In genomic region chr9:122029898-122030297, GRCh38 we compare ENCODE assay signal across 28 cellular contexts.
DNase-seq lines count a peak whose midpoint lies in the region; ATAC-seq and TF ChIP-seq lines count a peak whose summit lies in the region.
"Had no signal": no experiment of that assay in that cellular context is flagged by ENCODE, and none has a peak within 500 bp of the region (broad histone marks: within the 10 kb centered on the region; RNA-seq: fewer than 3 reads in every experiment).

No MANE protein-coding gene starts in this region.

- in situ Hi-C loops in Caki2 (cut with HindIII; ENCODE audit: low pct_unique_long_range_greater_than_20kb, low sequenced_read_pairs), result no loop called here

- POLR2A ChIA-PET in RWPE1 (lab: Yijun Ruan, JAX; ENCODE audit: low non-redundant PET), result no interaction called here

- ATAC-seq in stimulated activated naive CD8-positive, alpha-beta T cell treated with anti-CD3 and anti-CD28 coated beads, Interleukin-15, Interleukin-2, amounts not matched to agents 100 U/mL and 50 U/mL, for 24 hours, result no peak
- no peak for ATAC-seq in HG02759 (IDR thresholded peaks at IDR 0.05; ENCODE audit: unreplicated experiment)
- ATAC-seq in HG02970 (IDR thresholded peaks at IDR 0.05; ENCODE audit: low FRiP score, unreplicated experiment), result no peak
- ATAC-seq: activated T-cell treated with anti-CD3 and anti-CD28 coated beads, Interleukin-2, amount 50 U/mL, for 72 hours; effector memory CD8-positive, alpha-beta T cell; mucosa of descending colon; stimulated activated effector memory CD8-positive, alpha-beta T cell treated with anti-CD3 and anti-CD28 coated beads, Interleukin-12 subunit alpha, Interleukin-12 subunit beta, amount 100 ng/mL, for 72 hours had no signal

- TF ChIP-seq CTCF in RWPE1 (conservative IDR thresholded peaks at IDR 0.05; ENCODE audit: low read depth), result no peak

- DNase-seq in Caki2 (ENCODE audit: low read depth), result peak; percentile 27
- DNase-seq in HK-2 (ENCODE audit: unreplicated experiment), result peak; percentile 16
- peak; percentile 13 for DNase-seq in SW480 (ENCODE audit: low spot score)
- peak; percentile 8 for DNase-seq in kidney glomerular epithelial cell (lab: John Stamatoyannopoulos, UW)
- DNase-seq in stimulated activated naive CD8-positive, alpha-beta T cell treated with anti-CD3 and anti-CD28 coated beads, Interleukin-15, Interleukin-2, amounts not matched to agents 100 U/mL and 50 U/mL, for 24 hours, result no peak
- no peak for DNase-seq in RWPE1 (ENCODE audit: low spot score)
- DNase-seq: activated CD4-positive, alpha-beta T cell treated with anti-CD3 and anti-CD28 coated beads, Interleukin-2, amount 10 ng/mL, durations not matched to agents 7 days and 5 days; activated naive CD4-positive, alpha-beta T cell treated with anti-CD3 and anti-CD28 coated beads, Interleukin-2, amount 10 ng/mL, durations not matched to agents 7 days and 5 days; activated T-cell treated with anti-CD3 and anti-CD28 coated beads, Interleukin-2, amount 50 U/mL, for 72 hours; amygdala; Calu3; effector memory CD8-positive, alpha-beta T cell; islet precursor cell; mucosa of descending colon; NCI-H1436 treated with DMSO at 0.1 percent for 48 hours; NCI-H2171; NCI-H524 treated with DMSO at 0.1 percent for 48 hours; Peyer's patch; spleen; stimulated activated CD4-positive, alpha-beta T cell treated with anti-CD3 and anti-CD28 coated beads, Interleukin-2, amount 100 ng/mL, for 48 hours; T-helper 2 cell had no signal

- CTCF ChIA-PET in RWPE1 (lab: Yijun Ruan, JAX), result interaction anchor here (0.7 kb wide), 1 partner anchor 18 kb away, joined by 3 read pairs; no protein-coding TSS in a partner anchor

- H3K27ac ChIP-seq in RWPE1, result no peak overlapping the region
- H3K27ac ChIP-seq: BLaER1, cardiac muscle cell, coronary artery, Peyer's patch, right atrium auricular region, spleen had no signal

Comparison
In these comparisons a context has a peak if more than half of its experiments do, and no peak if none do; other contexts are left out.
1. DNase-seq: peak in Caki2 (single experiment), HK-2 (single experiment), SW480 (single experiment) and kidney glomerular epithelial cell (single experiment); none in stimulated activated naive CD8-positive, alpha-beta T cell treated with anti-CD3 and anti-CD28 coated beads, Interleukin-15, Interleukin-2, amounts not matched to agents 100 U/mL and 50 U/mL, for 24 hours (single experiment) and RWPE1 (single experiment).